Comparison of ENCODE assay signal across 1 cellular context in genomic region chr7:152025077-152025936, GRCh38.
A peak's percentile ranks its signal among the peaks of the same experiment; 100 is the strongest.
TF ChIP-seq lines count a peak whose summit lies in the region.

GALNT11 (plus strand) TSS chr7:152025674; CDS start chr7:152094228, 68,554 bp downstream.

TF ChIP-seq in HEK293, 187 proteins besides CTCF, POLR2A, EP300 and RAD21 (continued from another document and continues in another):
- TF ChIP-seq, protein P1, sequence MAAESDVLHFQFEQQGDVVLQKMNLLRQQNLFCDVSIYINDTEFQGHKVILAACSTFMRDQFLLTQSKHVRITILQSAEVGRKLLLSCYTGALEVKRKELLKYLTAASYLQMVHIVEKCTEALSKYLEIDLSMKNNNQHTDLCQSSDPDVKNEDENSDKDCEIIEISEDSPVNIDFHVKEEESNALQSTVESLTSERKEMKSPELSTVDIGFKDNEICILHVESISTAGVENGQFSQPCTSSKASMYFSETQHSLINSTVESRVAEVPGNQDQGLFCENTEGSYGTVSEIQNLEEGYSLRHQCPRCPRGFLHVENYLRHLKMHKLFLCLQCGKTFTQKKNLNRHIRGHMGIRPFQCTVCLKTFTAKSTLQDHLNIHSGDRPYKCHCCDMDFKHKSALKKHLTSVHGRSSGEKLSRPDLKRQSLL (tag by site-specific recombination; IDR thresholded peaks at IDR 0.05): peak; percentile 75
- TF ChIP-seq BCL11A (tag by site-specific recombination; IDR thresholded peaks at IDR 0.05; ENCODE audit: low read depth) (no peak), PBX3 (CRISPR knock-in tag; IDR thresholded peaks at IDR 0.05) (0 out of 2 replicates have a peak, but pooled peaks have one; percentile 75), ZNF596 (tag by site-specific recombination; IDR thresholded peaks at IDR 0.05) (0 out of 2 replicates have a peak, but pooled peaks have one; percentile 4), ZNF157 (tag by site-specific recombination; IDR thresholded peaks at IDR 0.05) (no peak), KLF16 (tag by site-specific recombination; IDR thresholded peaks at IDR 0.05) (no peak), KLF9 (tag by site-specific recombination; IDR thresholded peaks at IDR 0.05; ENCODE audit: low read depth) (peak; percentile 59), ZNF248 (tag by site-specific recombination; IDR thresholded peaks at IDR 0.05) (no peak), ZNF341 (tag by site-specific recombination; IDR thresholded peaks at IDR 0.05; ENCODE audit: low read depth) (peak; percentile 17; the same call in 1 of the 2 replicates), ZSCAN30 (tag by site-specific recombination; IDR thresholded peaks at IDR 0.05) (peak; percentile 28), OSR2 (tag by site-specific recombination; IDR thresholded peaks at IDR 0.05) (no peak; the same call in 1 of the 2 replicates), ZNF785 (tag by site-specific recombination; IDR thresholded peaks at IDR 0.05) (peak; percentile 90; the same call in 1 of the 2 replicates), ZNF140 (tag by site-specific recombination; IDR thresholded peaks at IDR 0.05) (no peak), ZFP3 (tag by site-specific recombination; IDR thresholded peaks at IDR 0.05; ENCODE audit: low read depth) (no peak), ZNF610 (tag by site-specific recombination; IDR thresholded peaks at IDR 0.05; ENCODE audit: borderline replicate concordance) (peak; percentile 39; the same call in 1 of the 2 replicates), ZBTB10 (tag by site-specific recombination; IDR thresholded peaks at IDR 0.05) (no peak), ZBTB44 (tag by site-specific recombination; IDR thresholded peaks at IDR 0.05) (0 out of 2 replicates have a peak, but pooled peaks have one; percentile 41), ZSCAN5A (tag by site-specific recombination; IDR thresholded peaks at IDR 0.05) (peak; percentile 72; the same call in 1 of the 2 replicates), ZBTB20 (tag by site-specific recombination; IDR thresholded peaks at IDR 0.05) (peak; percentile 52; the same call in 1 of the 2 replicates), KLF10 (tag by site-specific recombination; IDR thresholded peaks at IDR 0.05) (peak; percentile 84), ZNF837 (tag by site-specific recombination; IDR thresholded peaks at IDR 0.05) (no peak), ZNF747 (tag by site-specific recombination; IDR thresholded peaks at IDR 0.05) (no peak), ZNF280C (tag by site-specific recombination; IDR thresholded peaks at IDR 0.05) (no peak), ZEB2 (tag by site-specific recombination; IDR thresholded peaks at IDR 0.05) (peak; percentile 80; the same call in 1 of the 2 replicates), ZNF623 (tag by site-specific recombination; IDR thresholded peaks at IDR 0.05) (no peak; the same call in 1 of the 2 replicates), ZFP69B (tag by site-specific recombination; IDR thresholded peaks at IDR 0.05) (peak; percentile 48; the same call in 1 of the 2 replicates), MEIS1 (CRISPR knock-in tag; IDR thresholded peaks at IDR 0.05; ENCODE audit: borderline replicate concordance) (no peak), ZNF660 (tag by site-specific recombination; IDR thresholded peaks at IDR 0.05) (0 out of 2 replicates have a peak, but pooled peaks have one; percentile 64)
- TF ChIP-seq, protein P2, sequence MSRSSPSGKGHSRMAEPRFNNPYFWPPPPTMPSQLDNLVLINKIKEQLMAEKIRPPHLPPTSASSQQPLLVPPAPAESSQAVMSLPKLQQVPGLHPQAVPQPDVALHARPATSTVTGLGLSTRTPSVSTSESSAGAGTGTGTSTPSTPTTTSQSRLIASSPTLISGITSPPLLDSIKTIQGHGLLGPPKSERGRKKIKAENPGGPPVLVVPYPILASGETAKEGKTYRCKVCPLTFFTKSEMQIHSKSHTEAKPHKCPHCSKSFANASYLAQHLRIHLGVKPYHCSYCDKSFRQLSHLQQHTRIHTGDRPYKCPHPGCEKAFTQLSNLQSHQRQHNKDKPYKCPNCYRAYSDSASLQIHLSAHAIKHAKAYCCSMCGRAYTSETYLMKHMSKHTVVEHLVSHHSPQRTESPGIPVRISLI (tag by site-specific recombination; IDR thresholded peaks at IDR 0.05): 0 out of 2 replicates have a peak, but pooled peaks have one; percentile 68
- TF ChIP-seq, protein P3, sequence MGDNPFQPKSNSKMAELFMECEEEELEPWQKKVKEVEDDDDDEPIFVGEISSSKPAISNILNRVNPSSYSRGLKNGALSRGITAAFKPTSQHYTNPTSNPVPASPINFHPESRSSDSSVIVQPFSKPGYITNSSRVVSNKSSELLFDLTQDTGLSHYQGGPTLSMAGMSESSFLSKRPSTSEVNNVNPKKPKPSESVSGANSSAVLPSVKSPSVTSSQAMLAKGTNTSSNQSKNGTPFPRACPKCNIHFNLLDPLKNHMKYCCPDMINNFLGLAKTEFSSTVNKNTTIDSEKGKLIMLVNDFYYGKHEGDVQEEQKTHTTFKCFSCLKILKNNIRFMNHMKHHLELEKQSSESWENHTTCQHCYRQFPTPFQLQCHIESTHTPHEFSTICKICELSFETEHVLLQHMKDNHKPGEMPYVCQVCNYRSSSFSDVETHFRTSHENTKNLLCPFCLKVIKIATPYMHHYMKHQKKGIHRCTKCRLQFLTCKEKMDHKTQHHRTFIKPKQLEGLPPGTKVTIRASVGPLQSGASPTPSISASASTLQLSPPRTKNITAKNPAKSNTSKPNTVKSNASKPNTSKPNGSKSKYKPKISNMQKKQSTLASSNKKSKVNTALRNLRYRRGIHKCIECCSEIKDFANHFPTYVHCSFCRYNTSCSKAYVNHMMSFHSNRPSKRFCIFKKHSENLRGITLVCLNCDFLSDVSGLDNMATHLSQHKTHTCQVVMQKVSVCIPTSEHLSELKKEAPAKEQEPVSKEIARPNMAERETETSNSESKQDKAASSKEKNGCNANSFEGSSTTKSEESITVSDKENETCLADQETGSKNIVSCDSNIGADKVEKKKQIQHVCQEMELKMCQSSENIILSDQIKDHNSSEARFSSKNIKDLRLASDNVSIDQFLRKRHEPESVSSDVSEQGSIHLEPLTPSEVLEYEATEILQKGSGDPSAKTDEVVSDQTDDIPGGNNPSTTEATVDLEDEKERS (tag by site-specific recombination; IDR thresholded peaks at IDR 0.05): peak; percentile 42; the same call in 1 of the 2 replicates
- TF ChIP-seq, protein P4, sequence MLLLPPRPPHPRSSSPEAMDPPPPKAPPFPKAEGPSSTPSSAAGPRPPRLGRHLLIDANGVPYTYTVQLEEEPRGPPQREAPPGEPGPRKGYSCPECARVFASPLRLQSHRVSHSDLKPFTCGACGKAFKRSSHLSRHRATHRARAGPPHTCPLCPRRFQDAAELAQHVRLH (tag by site-specific recombination; IDR thresholded peaks at IDR 0.05): peak; percentile 82; the same call in 1 of the 2 replicates
- TF ChIP-seq, protein P5, sequence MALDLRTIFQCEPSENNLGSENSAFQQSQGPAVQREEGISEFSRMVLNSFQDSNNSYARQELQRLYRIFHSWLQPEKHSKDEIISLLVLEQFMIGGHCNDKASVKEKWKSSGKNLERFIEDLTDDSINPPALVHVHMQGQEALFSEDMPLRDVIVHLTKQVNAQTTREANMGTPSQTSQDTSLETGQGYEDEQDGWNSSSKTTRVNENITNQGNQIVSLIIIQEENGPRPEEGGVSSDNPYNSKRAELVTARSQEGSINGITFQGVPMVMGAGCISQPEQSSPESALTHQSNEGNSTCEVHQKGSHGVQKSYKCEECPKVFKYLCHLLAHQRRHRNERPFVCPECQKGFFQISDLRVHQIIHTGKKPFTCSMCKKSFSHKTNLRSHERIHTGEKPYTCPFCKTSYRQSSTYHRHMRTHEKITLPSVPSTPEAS (tag by site-specific recombination; IDR thresholded peaks at IDR 0.05): no peak
